Comparison of ENCODE assay signal across 8 cellular contexts in genomic region chr2:226797989-226798421, GRCh38. TPM values are rescaled to one million over a fixed set of nuclear protein-coding genes. Genes with fewer than 3 reads are reported as not detected.
DNase-seq lines count a peak whose midpoint lies in the region; ATAC-seq and TF ChIP-seq lines count a peak whose summit lies in the region.

No MANE protein-coding gene starts in this region.

- H3K4me3 ChIP-seq in BLaER1 (peak overlapping the region; percentile 88), PC-3 (ENCODE audit: low read length) (peak overlapping the region; percentile 88), esophagus (ENCODE audit: low read depth in 1 of 2, low read length in 2 of 2) (peak overlapping the region; percentile 59 to 70), neuron (ENCODE audit: low read length) (peak overlapping the region; percentile 81)

- H3K4me1 ChIP-seq in BLaER1: peaks cover 73% of the 10 kb centered on the region
- H3K4me1 ChIP-seq in PC-3 (ENCODE audit: insufficient read depth, low read length): peaks cover 36% of the 10 kb centered on the region
- peaks cover 7 to 23% of the 10 kb centered on the region in 2 donors for H3K4me1 ChIP-seq in esophagus (ENCODE audit: control insufficient read depth in 2 of 2, insufficient read depth in 2 of 2, low read length in 1 of 2)
- peaks cover 35% of the 10 kb centered on the region for H3K4me1 ChIP-seq in neuron (ENCODE audit: insufficient read depth, low read length)

- peaks cover 82% of the 10 kb centered on the region for H3K79me2 ChIP-seq in PC-3 (ENCODE audit: low read length)

- H3F3A ChIP-seq in PC-3 (ENCODE audit: low read length, unreplicated experiment): no peaks in the 10 kb centered on the region

- peak overlapping the region; percentile 85 for H3K9ac ChIP-seq in BLaER1
- H3K9ac ChIP-seq in PC-3 (ENCODE audit: low read length): peak overlapping the region; percentile 96

- H3K4me2 ChIP-seq in BLaER1 (peak overlapping the region; percentile 94), PC-3 (ENCODE audit: low read length) (peak overlapping the region; percentile 97)

- H3K27ac ChIP-seq in BLaER1 (peak overlapping the region; percentile 83), PC-3 (ENCODE audit: low read length) (peak overlapping the region; percentile 88), esophagus (ENCODE audit: low read depth in 2 of 2, low read length in 1 of 2) (peak overlapping the region; percentile 60 to 76)

- CTCF ChIA-PET in PC-3 (lab: Charles Lee): interaction anchor here (0.5 kb wide), 1 partner anchor 172 kb away, joined by 5 read pairs; no protein-coding TSS in a partner anchor

- H4K20me1 ChIP-seq in BLaER1 (peaks cover 30% of the 10 kb centered on the region), PC-3 (ENCODE audit: low read length) (peaks cover 18% of the 10 kb centered on the region; the same call in 1 of the 2 replicates)

- TF ChIP-seq CTCF in PC-3 (conservative IDR thresholded peaks at IDR 0.05; ENCODE audit: low read depth, low read length): no peak

- intact Hi-C loops in PC-3 (cut with micrococcal nuclease): loop anchor here (2.0 to 10.0 kb wide), 4 partner anchors 183 to 1003 kb away; no protein-coding TSS in a partner anchor

- H3K9me2 ChIP-seq in PC-3 (replicated peaks; ENCODE audit: low read length): no peaks in the 10 kb centered on the region

- DNase-seq in PC-3 (no peak), midbrain (lab: John Stamatoyannopoulos, UW) (no peak), NCI-H526 treated with DMSO at 0.1 percent for 48 hours (lab: John Stamatoyannopoulos, UW) (no peak)
- DNase-seq in activated CD4-positive, alpha-beta T cell treated with anti-CD3 and anti-CD28 coated beads for 4 hours: no peak

- H3K36me3 ChIP-seq in BLaER1: peaks cover 18% of the 10 kb centered on the region; the same call in 1 of the 2 replicates
- peaks cover 43% of the 10 kb centered on the region for H3K36me3 ChIP-seq in PC-3 (ENCODE audit: low read depth, low read length)
- H3K36me3 ChIP-seq in esophagus (ENCODE audit: control insufficient read depth in 2 of 2, insufficient read depth in 2 of 2, low read length in 1 of 2): no peaks in the 10 kb centered on the region
- peaks cover 42% of the 10 kb centered on the region for H3K36me3 ChIP-seq in neuron (ENCODE audit: insufficient read depth, low read length)

- H3K9me3 ChIP-seq in BLaER1 (no peaks in the 10 kb centered on the region), PC-3 (ENCODE audit: low read length) (no peaks in the 10 kb centered on the region), esophagus (ENCODE audit: control insufficient read depth in 2 of 2, insufficient read depth in 1 of 2, low read depth in 1 of 2, low read length in 1 of 2) (peaks cover 0 to 4% of the 10 kb centered on the region in 2 donors), neuron (ENCODE audit: low read length) (peaks cover 26% of the 10 kb centered on the region)

- WGBS in esophagus, 2 donors: 48 to 49% methylated on average over 23 of the region's 23 CpGs

- POLR2A ChIA-PET in PC-3 (lab: Charles Lee; ENCODE audit: unreplicated experiment): interaction anchor here (0.6 kb wide), 1 partner anchor 246 kb away, joined by 4 read pairs; no protein-coding TSS in a partner anchor

- H2AFZ ChIP-seq in PC-3 (ENCODE audit: low read length) (no peak overlapping the region), neuron (ENCODE audit: low read depth, low read length) (no peak overlapping the region)

- BruUV-seq in PC-3 (replicated peaks; lab: Mats Ljungman, UMichigan): TSS peak; percentile 65

- H3K27me3 ChIP-seq in BLaER1: no peaks in the 10 kb centered on the region
- H3K27me3 ChIP-seq in PC-3 (ENCODE audit: low read length): no peaks in the 10 kb centered on the region
- H3K27me3 ChIP-seq in esophagus (ENCODE audit: control insufficient read depth in 1 of 2, insufficient read depth in 2 of 2, low read length in 2 of 2): no peaks in the 10 kb centered on the region
- H3K27me3 ChIP-seq in neuron (ENCODE audit: insufficient read depth, low read length): no peaks in the 10 kb centered on the region

- ATAC-seq in PC-3: no peak
- ATAC-seq in GM18858 (IDR thresholded peaks at IDR 0.05; ENCODE audit: unreplicated experiment): no peak

RNA-seq across cellular contexts. Expression of gene IRS1, which starts 1.6 kb away (rescaled TPM):
- total RNA-seq in PC-3 (2014; rRNA removed): 38.8 and 43.8 TPM in 2 replicates
- 1 to 10 TPM; 1.6 to 3.7 TPM for polyA plus RNA-seq in esophagus

RNA-seq across cellular contexts. Expression of gene RHBDD1, which starts 37.8 kb away (rescaled TPM):
- 7.8 and 9.1 TPM in 2 replicates for total RNA-seq in PC-3 (2014; rRNA removed)
- 1 to 10 TPM; 3.9 to 5.2 TPM for polyA plus RNA-seq in esophagus
